In genomic region chr2:69518836-69519235, GRCh38 we compare ENCODE assay signal across 12 cellular contexts.
DNase-seq lines count a peak whose midpoint lies in the region; ATAC-seq and TF ChIP-seq lines count a peak whose summit lies in the region.
"Had no signal": no experiment of that assay in that cellular context is flagged by ENCODE, and none has a peak within 500 bp of the region (broad histone marks: within the 10 kb centered on the region; RNA-seq: fewer than 3 reads in every experiment).

No MANE protein-coding gene starts in this region.

- intact Hi-C loops in natural killer cell (cut with micrococcal nuclease), result no loop called here

- DNase-seq in CMK (ENCODE audit: low read depth) (peak; percentile 60), OCI-M1 (lab: John Stamatoyannopoulos, UW) (peak; percentile 66), erythroblast (lab: John Stamatoyannopoulos, UW) (peak; percentile 32 to 38), natural killer cell (peak; percentile 18), putamen (ENCODE audit: low spot score) (no peak), superior temporal gyrus (ENCODE audit: extremely low spot score) (no peak)
- DNase-seq: CD4-positive, CD25-positive, alpha-beta regulatory T cell; NCI-H1930; NCI-H69; SHP77 treated with DMSO at 0.1 percent for 48 hours; substantia nigra had no signal

- no peaks in the 10 kb centered on the region for H3K27me3 Mint-ChIP-seq in natural killer cell (ENCODE audit: low read depth in 2 of 2)
- H3K27me3 Mint-ChIP-seq: CD4-positive, CD25-positive, alpha-beta regulatory T cell had no signal

- peaks cover 8% of the 10 kb centered on the region for H3K36me3 Mint-ChIP-seq in natural killer cell

- TF ChIP-seq CTCF in natural killer cell (IDR thresholded peaks at IDR 0.05), result no peak

- ATAC-seq in natural killer cell, result peak; percentile 69 to 86 (median 80)
- no peak for ATAC-seq in GM18907 (IDR thresholded peaks at IDR 0.05; ENCODE audit: unreplicated experiment)

- no peaks in the 10 kb centered on the region for H3K9me3 Mint-ChIP-seq in natural killer cell
- H3K9me3 Mint-ChIP-seq: CD4-positive, CD25-positive, alpha-beta regulatory T cell had no signal

- H3K4me1 Mint-ChIP-seq in natural killer cell, result peaks cover 16 to 22% of the 10 kb centered on the region in 2 donors

- H3K4me3 Mint-ChIP-seq in natural killer cell, result peak overlapping the region; percentile 21

- peak overlapping the region; percentile 70 to 88 for H3K27ac Mint-ChIP-seq in natural killer cell

- TF ChIP-seq POLR2A in erythroblast (IDR thresholded peaks at IDR 0.05; ENCODE audit: low read length), result no peak

Comparison
In these comparisons a context has a peak if more than half of its experiments do, and no peak if none do; other contexts are left out.
1. DNase-seq: peak in CMK (single experiment), OCI-M1 (single experiment), erythroblast (2 of 2) and natural killer cell (single experiment); none in putamen (single experiment) and superior temporal gyrus (single experiment).